Comparison of ENCODE assay signal across 3 cellular contexts in the genomic region with DNA sequence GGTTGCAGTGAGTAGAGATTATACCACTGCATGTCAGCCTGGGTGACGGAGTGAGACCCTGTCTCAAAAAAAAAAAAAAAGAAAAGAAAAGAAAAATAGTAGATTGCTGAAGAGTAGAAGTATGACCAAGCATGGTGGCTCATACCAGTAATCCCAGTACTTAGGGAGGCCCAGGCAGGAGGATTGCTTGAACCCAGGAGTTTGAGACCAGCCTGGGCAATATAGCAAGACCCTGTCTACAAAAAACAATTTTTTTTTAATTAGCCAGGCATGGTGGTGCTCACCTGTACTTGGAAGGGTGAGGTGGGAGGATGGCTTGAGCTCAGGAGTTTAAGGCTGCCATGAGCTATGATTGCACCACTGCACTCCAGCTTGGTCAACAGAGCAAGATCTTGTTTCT.
TF ChIP-seq lines count a peak whose summit lies in the region.

No MANE protein-coding gene starts in this region.

TF ChIP-seq in A549, 52 proteins besides CTCF, POLR2A, EP300 and RAD21 (continued from another document):
- TF ChIP-seq JUNB (IDR thresholded peaks at IDR 0.05) (no peak), TP53 (CRISPR knock-in tag; IDR thresholded peaks at IDR 0.05) (no peak), EHF (CRISPR knock-in tag; IDR thresholded peaks at IDR 0.05) (no peak), NR3C1 (IDR thresholded peaks at IDR 0.05) (no peak), CEBPB (IDR thresholded peaks at IDR 0.05) (no peak), TFCP2L1 (CRISPR knock-in tag; IDR thresholded peaks at IDR 0.05) (no peak), ZFP36 (IDR thresholded peaks at IDR 0.05; ENCODE audit: borderline replicate concordance, partially characterized antibody) (no peak), POLR2AphosphoS2 (conservative IDR thresholded peaks at IDR 0.05; ENCODE audit: low read length) (no peak), KDM5A (IDR thresholded peaks at IDR 0.05) (no peak), NFE2L2 (conservative IDR thresholded peaks at IDR 0.05; ENCODE audit: low read length) (no peak)
- TF ChIP-seq, protein P1, sequence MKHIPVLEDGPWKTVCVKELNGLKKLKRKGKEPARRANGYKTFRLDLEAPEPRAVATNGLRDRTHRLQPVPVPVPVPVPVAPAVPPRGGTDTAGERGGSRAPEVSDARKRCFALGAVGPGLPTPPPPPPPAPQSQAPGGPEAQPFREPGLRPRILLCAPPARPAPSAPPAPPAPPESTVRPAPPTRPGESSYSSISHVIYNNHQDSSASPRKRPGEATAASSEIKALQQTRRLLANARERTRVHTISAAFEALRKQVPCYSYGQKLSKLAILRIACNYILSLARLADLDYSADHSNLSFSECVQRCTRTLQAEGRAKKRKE (CRISPR knock-in tag; IDR thresholded peaks at IDR 0.05; ENCODE audit: low read depth): no peak
- TF ChIP-seq, protein P2, sequence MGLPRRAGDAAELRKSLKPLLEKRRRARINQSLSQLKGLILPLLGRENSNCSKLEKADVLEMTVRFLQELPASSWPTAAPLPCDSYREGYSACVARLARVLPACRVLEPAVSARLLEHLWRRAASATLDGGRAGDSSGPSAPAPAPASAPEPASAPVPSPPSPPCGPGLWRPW (IDR thresholded peaks at IDR 0.05): no peak
- TF ChIP-seq, protein P3, sequence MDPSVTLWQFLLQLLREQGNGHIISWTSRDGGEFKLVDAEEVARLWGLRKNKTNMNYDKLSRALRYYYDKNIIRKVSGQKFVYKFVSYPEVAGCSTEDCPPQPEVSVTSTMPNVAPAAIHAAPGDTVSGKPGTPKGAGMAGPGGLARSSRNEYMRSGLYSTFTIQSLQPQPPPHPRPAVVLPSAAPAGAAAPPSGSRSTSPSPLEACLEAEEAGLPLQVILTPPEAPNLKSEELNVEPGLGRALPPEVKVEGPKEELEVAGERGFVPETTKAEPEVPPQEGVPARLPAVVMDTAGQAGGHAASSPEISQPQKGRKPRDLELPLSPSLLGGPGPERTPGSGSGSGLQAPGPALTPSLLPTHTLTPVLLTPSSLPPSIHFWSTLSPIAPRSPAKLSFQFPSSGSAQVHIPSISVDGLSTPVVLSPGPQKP (IDR thresholded peaks at IDR 0.05; ENCODE audit: low read depth, low read length): no peak
- TF ChIP-seq, protein P4, sequence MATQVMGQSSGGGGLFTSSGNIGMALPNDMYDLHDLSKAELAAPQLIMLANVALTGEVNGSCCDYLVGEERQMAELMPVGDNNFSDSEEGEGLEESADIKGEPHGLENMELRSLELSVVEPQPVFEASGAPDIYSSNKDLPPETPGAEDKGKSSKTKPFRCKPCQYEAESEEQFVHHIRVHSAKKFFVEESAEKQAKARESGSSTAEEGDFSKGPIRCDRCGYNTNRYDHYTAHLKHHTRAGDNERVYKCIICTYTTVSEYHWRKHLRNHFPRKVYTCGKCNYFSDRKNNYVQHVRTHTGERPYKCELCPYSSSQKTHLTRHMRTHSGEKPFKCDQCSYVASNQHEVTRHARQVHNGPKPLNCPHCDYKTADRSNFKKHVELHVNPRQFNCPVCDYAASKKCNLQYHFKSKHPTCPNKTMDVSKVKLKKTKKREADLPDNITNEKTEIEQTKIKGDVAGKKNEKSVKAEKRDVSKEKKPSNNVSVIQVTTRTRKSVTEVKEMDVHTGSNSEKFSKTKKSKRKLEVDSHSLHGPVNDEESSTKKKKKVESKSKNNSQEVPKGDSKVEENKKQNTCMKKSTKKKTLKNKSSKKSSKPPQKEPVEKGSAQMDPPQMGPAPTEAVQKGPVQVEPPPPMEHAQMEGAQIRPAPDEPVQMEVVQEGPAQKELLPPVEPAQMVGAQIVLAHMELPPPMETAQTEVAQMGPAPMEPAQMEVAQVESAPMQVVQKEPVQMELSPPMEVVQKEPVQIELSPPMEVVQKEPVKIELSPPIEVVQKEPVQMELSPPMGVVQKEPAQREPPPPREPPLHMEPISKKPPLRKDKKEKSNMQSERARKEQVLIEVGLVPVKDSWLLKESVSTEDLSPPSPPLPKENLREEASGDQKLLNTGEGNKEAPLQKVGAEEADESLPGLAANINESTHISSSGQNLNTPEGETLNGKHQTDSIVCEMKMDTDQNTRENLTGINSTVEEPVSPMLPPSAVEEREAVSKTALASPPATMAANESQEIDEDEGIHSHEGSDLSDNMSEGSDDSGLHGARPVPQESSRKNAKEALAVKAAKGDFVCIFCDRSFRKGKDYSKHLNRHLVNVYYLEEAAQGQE (IDR thresholded peaks at IDR 0.05): no peak

TF ChIP-seq in WTC11, 78 proteins besides CTCF, POLR2A, EP300 and RAD21 (continued from another document):
- TF ChIP-seq ZNF138 (CRISPR knock-in tag; conservative IDR thresholded peaks at IDR 0.05): no peak

TF ChIP-seq in neural cell, 6 proteins besides CTCF, POLR2A, EP300 and RAD21 (continued from another document):
- TF ChIP-seq EZH2 (IDR thresholded peaks at IDR 0.05; ENCODE audit: borderline replicate concordance, insufficient read depth, low read length, poor library complexity, severe bottlenecking) (no peak), SMC3 (conservative IDR thresholded peaks at IDR 0.05; ENCODE audit: poor library complexity) (no peak), MXI1 (conservative IDR thresholded peaks at IDR 0.05; ENCODE audit: poor library complexity, severe bottlenecking) (no peak)
- TF ChIP-seq, protein P4 (IDR thresholded peaks at IDR 0.05; ENCODE audit: borderline replicate concordance): no peak
